Comparison of ENCODE assay signal across 8 cellular contexts in the genomic region with DNA sequence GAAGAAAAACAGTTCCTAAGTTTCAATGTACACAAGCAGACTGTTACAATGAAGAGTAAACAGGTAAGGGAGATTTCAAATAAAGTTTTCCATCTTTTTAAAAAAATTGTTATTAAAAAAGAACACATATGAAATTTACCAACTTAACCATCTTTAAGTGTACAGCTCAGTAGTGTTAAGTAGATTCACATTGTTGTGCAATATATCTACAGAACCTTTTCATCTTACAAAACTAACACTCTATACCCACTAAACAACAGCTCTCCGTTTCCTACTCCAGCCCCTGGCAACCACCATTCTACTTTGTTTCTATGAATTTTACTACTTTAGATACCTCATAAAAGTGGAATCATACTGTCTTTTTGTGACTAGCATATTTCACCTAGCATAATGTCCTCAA.
"Had no signal": no experiment of that assay in that cellular context is flagged by ENCODE, and none has a peak within 500 bp of the region (broad histone marks: within the 10 kb centered on the region; RNA-seq: fewer than 3 reads in every experiment).

No MANE protein-coding gene starts in this region.

- H3K4me2 ChIP-seq: KMS-11 had no signal

- H3K36me3 ChIP-seq: HAP-1 had no signal

- H2AFZ ChIP-seq: GM23248 had no signal

- H3K4me1 ChIP-seq: HAP-1 had no signal

- H3K9ac ChIP-seq: GM23248, KMS-11 had no signal

- DNase-seq: GM23248, GOT3, H7, Karpas-422, KBM-7 had no signal

- H3K9me3 ChIP-seq: HAP-1 had no signal

- ATAC-seq: HCT116 had no signal

- H3K4me3 ChIP-seq: GM23248, HAP-1 had no signal

- H3K27ac ChIP-seq: GM23248, KMS-11 had no signal
